1 cellular context compared by ENCODE assay signal in the genomic region with DNA sequence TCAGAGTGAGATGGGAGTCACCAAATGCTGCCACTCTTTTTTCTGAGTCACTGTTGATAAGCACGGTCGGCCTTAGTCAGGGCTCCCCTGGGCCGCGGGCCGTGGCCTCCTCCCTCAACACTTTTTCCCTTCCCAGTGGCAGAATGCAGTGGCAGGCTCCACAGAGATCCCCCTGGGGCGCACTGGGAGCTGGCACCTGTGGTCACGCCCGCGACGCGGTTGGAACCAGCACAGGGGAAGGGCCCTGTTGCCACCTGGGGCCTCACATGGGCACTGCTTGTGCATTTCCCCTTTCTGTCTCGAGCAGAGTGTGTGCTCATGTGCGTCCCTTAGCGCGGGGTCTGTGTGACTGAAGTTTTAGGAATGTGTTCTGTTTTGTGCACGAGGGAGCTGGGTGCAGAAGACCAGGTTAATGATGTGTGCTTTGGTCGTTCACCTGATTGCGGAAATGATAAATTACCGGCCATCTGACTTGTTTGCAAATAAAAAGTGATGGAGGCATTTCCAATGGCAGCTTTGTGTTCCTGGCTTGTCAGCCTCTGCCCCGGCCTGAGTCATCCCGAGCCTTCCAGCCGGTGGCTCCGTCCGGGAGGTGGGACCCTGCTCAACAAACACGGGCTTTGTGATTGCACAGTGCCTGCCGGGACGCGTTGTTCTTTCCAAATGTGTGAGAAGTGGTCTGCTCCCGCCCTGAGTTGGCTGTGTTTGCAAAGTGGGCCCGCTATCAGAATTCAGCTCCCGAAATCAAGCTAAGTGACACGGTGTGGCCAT.
TF ChIP-seq lines count a peak whose summit lies in the region.

No MANE protein-coding gene starts in this region.

TF ChIP-seq in K562, 482 proteins besides CTCF, POLR2A, EP300 and RAD21 (continued from another document and continues in another):
- TF ChIP-seq RBBP5 (IDR thresholded peaks at IDR 0.05; ENCODE audit: borderline replicate concordance, insufficient read depth, low read length, poor library complexity, severe bottlenecking) (peak; percentile 31), ZBTB7A (IDR thresholded peaks at IDR 0.05; ENCODE audit: borderline replicate concordance, control insufficient read depth, low read depth, low read length) (no peak; the same call in 1 of the 2 replicates), BACH1 (tag; IDR thresholded peaks at IDR 0.05) (peak; percentile 46; the same call in 1 of the 2 replicates), ZNF785 (CRISPR knock-in tag; IDR thresholded peaks at IDR 0.05) (no peak), ZNF133 (CRISPR knock-in tag; IDR thresholded peaks at IDR 0.05) (no peak), PTTG1 (tag; IDR thresholded peaks at IDR 0.05; ENCODE audit: low read depth) (no peak), SOX6 (IDR thresholded peaks at IDR 0.05) (no peak), SIX5 (IDR thresholded peaks at IDR 0.05; ENCODE audit: borderline replicate concordance in 1 of 2, insufficient read depth in 1 of 2, low read depth in 1 of 2, low read length in 2 of 2) (no peak), MAZ (CRISPR knock-in tag; conservative IDR thresholded peaks at IDR 0.05 in 1 of 2, IDR thresholded peaks at IDR 0.05 in 1 of 2) (no peak), ZNF436 (CRISPR knock-in tag; IDR thresholded peaks at IDR 0.05) (no peak), POLR2H (tag; IDR thresholded peaks at IDR 0.05; ENCODE audit: low read depth) (no peak), ZNF316 (IDR thresholded peaks at IDR 0.05) (peak; percentile 69), ZFPM2 (CRISPR knock-in tag; IDR thresholded peaks at IDR 0.05) (no peak), NR1H2 (CRISPR knock-in tag; IDR thresholded peaks at IDR 0.05) (no peak), TCF3 (CRISPR knock-in tag; IDR thresholded peaks at IDR 0.05) (no peak), TEAD2 (tag; IDR thresholded peaks at IDR 0.05) (no peak), STAG1 (CRISPR knock-in tag; IDR thresholded peaks at IDR 0.05; ENCODE audit: borderline replicate concordance) (no peak), PYGO2 (tag; IDR thresholded peaks at IDR 0.05) (no peak), KLF10 (CRISPR knock-in tag; IDR thresholded peaks at IDR 0.05) (no peak), FOXP1 (CRISPR knock-in tag; IDR thresholded peaks at IDR 0.05) (no peak), IRF2 (CRISPR knock-in tag; IDR thresholded peaks at IDR 0.05) (no peak), FOXJ2 (tag; IDR thresholded peaks at IDR 0.05) (no peak), TBP (optimal IDR thresholded peaks at IDR 0.05; ENCODE audit: low read depth, low read length) (no peak), E2F3 (CRISPR knock-in tag; IDR thresholded peaks at IDR 0.05) (no peak), KDM5B (IDR thresholded peaks at IDR 0.05; ENCODE audit: insufficient replicate concordance, low read depth, low read length) (peak; percentile 43), XRCC4 (IDR thresholded peaks at IDR 0.05; ENCODE audit: extremely low read depth, insufficient read depth, insufficient read length) (no peak), ZNF165 (CRISPR knock-in tag; IDR thresholded peaks at IDR 0.05; ENCODE audit: borderline replicate concordance) (no peak), BRF1 (IDR thresholded peaks at IDR 0.05; ENCODE audit: borderline replicate concordance, extremely low read depth, insufficient read length) (no peak), FOXA3 (CRISPR knock-in tag; conservative IDR thresholded peaks at IDR 0.05 in 1 of 2, IDR thresholded peaks at IDR 0.05 in 1 of 2) (no peak), PPARD (CRISPR knock-in tag; IDR thresholded peaks at IDR 0.05) (no peak), PCBP1 (IDR thresholded peaks at IDR 0.05; ENCODE audit: low read depth, low read length, poor library complexity, severe bottlenecking) (no peak), RAD51 (IDR thresholded peaks at IDR 0.05; ENCODE audit: borderline replicate concordance, low read depth) (no peak)
- TF ChIP-seq, protein P1, sequence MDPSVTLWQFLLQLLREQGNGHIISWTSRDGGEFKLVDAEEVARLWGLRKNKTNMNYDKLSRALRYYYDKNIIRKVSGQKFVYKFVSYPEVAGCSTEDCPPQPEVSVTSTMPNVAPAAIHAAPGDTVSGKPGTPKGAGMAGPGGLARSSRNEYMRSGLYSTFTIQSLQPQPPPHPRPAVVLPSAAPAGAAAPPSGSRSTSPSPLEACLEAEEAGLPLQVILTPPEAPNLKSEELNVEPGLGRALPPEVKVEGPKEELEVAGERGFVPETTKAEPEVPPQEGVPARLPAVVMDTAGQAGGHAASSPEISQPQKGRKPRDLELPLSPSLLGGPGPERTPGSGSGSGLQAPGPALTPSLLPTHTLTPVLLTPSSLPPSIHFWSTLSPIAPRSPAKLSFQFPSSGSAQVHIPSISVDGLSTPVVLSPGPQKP (CRISPR knock-in tag; IDR thresholded peaks at IDR 0.05), result no peak
- TF ChIP-seq, protein P2, sequence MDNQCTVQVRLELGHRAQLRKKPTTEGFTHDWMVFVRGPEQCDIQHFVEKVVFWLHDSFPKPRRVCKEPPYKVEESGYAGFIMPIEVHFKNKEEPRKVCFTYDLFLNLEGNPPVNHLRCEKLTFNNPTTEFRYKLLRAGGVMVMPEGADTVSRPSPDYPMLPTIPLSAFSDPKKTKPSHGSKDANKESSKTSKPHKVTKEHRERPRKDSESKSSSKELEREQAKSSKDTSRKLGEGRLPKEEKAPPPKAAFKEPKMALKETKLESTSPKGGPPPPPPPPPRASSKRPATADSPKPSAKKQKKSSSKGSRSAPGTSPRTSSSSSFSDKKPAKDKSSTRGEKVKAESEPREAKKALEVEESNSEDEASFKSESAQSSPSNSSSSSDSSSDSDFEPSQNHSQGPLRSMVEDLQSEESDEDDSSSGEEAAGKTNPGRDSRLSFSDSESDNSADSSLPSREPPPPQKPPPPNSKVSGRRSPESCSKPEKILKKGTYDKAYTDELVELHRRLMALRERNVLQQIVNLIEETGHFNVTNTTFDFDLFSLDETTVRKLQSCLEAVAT (IDR thresholded peaks at IDR 0.05), result no peak
- TF ChIP-seq, protein P3, sequence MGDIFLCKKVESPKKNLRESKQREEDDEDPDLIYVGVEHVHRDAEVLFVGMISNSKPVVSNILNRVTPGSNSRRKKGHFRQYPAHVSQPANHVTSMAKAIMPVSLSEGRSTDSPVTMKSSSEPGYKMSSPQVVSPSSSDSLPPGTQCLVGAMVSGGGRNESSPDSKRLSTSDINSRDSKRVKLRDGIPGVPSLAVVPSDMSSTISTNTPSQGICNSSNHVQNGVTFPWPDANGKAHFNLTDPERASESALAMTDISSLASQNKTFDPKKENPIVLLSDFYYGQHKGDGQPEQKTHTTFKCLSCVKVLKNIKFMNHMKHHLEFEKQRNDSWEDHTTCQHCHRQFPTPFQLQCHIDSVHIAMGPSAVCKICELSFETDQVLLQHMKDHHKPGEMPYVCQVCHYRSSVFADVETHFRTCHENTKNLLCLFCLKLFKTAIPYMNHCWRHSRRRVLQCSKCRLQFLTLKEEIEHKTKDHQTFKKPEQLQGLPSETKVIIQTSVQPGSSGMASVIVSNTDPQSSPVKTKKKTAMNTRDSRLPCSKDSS (IDR thresholded peaks at IDR 0.05; ENCODE audit: low read depth, partially characterized antibody), result no peak
- TF ChIP-seq, protein P4, sequence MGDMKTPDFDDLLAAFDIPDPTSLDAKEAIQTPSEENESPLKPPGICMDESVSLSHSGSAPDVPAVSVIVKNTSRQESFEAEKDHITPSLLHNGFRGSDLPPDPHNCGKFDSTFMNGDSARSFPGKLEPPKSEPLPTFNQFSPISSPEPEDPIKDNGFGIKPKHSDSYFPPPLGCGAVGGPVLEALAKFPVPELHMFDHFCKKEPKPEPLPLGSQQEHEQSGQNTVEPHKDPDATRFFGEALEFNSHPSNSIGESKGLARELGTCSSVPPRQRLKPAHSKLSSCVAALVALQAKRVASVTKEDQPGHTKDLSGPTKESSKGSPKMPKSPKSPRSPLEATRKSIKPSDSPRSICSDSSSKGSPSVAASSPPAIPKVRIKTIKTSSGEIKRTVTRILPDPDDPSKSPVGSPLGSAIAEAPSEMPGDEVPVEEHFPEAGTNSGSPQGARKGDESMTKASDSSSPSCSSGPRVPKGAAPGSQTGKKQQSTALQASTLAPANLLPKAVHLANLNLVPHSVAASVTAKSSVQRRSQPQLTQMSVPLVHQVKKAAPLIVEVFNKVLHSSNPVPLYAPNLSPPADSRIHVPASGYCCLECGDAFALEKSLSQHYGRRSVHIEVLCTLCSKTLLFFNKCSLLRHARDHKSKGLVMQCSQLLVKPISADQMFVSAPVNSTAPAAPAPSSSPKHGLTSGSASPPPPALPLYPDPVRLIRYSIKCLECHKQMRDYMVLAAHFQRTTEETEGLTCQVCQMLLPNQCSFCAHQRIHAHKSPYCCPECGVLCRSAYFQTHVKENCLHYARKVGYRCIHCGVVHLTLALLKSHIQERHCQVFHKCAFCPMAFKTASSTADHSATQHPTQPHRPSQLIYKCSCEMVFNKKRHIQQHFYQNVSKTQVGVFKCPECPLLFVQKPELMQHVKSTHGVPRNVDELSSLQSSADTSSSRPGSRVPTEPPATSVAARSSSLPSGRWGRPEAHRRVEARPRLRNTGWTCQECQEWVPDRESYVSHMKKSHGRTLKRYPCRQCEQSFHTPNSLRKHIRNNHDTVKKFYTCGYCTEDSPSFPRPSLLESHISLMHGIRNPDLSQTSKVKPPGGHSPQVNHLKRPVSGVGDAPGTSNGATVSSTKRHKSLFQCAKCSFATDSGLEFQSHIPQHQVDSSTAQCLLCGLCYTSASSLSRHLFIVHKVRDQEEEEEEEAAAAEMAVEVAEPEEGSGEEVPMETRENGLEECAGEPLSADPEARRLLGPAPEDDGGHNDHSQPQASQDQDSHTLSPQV (IDR thresholded peaks at IDR 0.05), result peak; percentile 60
- TF ChIP-seq, protein P5, sequence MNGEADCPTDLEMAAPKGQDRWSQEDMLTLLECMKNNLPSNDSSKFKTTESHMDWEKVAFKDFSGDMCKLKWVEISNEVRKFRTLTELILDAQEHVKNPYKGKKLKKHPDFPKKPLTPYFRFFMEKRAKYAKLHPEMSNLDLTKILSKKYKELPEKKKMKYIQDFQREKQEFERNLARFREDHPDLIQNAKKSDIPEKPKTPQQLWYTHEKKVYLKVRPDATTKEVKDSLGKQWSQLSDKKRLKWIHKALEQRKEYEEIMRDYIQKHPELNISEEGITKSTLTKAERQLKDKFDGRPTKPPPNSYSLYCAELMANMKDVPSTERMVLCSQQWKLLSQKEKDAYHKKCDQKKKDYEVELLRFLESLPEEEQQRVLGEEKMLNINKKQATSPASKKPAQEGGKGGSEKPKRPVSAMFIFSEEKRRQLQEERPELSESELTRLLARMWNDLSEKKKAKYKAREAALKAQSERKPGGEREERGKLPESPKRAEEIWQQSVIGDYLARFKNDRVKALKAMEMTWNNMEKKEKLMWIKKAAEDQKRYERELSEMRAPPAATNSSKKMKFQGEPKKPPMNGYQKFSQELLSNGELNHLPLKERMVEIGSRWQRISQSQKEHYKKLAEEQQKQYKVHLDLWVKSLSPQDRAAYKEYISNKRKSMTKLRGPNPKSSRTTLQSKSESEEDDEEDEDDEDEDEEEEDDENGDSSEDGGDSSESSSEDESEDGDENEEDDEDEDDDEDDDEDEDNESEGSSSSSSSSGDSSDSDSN (IDR thresholded peaks at IDR 0.05; ENCODE audit: borderline replicate concordance in 1 of 2, low read depth in 2 of 2, low read length in 2 of 2), result 0 out of 4 replicates have a peak, but pooled peaks of 1 of the 2 experiments have one; percentile 52
- TF ChIP-seq, protein P6, sequence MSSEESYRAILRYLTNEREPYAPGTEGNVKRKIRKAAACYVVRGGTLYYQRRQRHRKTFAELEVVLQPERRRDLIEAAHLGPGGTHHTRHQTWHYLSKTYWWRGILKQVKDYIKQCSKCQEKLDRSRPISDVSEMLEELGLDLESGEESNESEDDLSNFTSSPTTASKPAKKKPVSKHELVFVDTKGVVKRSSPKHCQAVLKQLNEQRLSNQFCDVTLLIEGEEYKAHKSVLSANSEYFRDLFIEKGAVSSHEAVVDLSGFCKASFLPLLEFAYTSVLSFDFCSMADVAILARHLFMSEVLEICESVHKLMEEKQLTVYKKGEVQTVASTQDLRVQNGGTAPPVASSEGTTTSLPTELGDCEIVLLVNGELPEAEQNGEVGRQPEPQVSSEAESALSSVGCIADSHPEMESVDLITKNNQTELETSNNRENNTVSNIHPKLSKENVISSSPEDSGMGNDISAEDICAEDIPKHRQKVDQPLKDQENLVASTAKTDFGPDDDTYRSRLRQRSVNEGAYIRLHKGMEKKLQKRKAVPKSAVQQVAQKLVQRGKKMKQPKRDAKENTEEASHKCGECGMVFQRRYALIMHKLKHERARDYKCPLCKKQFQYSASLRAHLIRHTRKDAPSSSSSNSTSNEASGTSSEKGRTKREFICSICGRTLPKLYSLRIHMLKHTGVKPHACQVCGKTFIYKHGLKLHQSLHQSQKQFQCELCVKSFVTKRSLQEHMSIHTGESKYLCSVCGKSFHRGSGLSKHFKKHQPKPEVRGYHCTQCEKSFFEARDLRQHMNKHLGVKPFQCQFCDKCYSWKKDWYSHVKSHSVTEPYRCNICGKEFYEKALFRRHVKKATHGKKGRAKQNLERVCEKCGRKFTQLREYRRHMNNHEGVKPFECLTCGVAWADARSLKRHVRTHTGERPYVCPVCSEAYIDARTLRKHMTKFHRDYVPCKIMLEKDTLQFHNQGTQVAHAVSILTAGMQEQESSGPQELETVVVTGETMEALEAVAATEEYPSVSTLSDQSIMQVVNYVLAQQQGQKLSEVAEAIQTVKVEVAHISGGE (CRISPR knock-in tag; IDR thresholded peaks at IDR 0.05), result no peak
- TF ChIP-seq, protein P7, sequence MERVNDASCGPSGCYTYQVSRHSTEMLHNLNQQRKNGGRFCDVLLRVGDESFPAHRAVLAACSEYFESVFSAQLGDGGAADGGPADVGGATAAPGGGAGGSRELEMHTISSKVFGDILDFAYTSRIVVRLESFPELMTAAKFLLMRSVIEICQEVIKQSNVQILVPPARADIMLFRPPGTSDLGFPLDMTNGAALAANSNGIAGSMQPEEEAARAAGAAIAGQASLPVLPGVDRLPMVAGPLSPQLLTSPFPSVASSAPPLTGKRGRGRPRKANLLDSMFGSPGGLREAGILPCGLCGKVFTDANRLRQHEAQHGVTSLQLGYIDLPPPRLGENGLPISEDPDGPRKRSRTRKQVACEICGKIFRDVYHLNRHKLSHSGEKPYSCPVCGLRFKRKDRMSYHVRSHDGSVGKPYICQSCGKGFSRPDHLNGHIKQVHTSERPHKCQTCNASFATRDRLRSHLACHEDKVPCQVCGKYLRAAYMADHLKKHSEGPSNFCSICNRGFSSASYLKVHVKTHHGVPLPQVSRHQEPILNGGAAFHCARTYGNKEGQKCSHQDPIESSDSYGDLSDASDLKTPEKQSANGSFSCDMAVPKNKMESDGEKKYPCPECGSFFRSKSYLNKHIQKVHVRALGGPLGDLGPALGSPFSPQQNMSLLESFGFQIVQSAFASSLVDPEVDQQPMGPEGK (CRISPR knock-in tag; IDR thresholded peaks at IDR 0.05; ENCODE audit: borderline replicate concordance), result no peak
- TF ChIP-seq, protein P8, sequence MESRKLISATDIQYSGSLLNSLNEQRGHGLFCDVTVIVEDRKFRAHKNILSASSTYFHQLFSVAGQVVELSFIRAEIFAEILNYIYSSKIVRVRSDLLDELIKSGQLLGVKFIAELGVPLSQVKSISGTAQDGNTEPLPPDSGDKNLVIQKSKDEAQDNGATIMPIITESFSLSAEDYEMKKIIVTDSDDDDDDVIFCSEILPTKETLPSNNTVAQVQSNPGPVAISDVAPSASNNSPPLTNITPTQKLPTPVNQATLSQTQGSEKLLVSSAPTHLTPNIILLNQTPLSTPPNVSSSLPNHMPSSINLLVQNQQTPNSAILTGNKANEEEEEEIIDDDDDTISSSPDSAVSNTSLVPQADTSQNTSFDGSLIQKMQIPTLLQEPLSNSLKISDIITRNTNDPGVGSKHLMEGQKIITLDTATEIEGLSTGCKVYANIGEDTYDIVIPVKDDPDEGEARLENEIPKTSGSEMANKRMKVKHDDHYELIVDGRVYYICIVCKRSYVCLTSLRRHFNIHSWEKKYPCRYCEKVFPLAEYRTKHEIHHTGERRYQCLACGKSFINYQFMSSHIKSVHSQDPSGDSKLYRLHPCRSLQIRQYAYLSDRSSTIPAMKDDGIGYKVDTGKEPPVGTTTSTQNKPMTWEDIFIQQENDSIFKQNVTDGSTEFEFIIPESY (CRISPR knock-in tag; IDR thresholded peaks at IDR 0.05), result no peak
